Comparison of ENCODE assay signal across 8 cellular contexts in genomic region chr18:77071711-77072292, GRCh38.
DNase-seq lines count a peak whose midpoint lies in the region; ATAC-seq, FAIRE-seq and TF ChIP-seq lines count a peak whose summit lies in the region.

No MANE protein-coding gene starts in this region.

- H3K36me3 ChIP-seq in BJ (ENCODE audit: control insufficient read depth, insufficient read depth, low read length) (no peaks in the 10 kb centered on the region), Panc1 (ENCODE audit: control insufficient read depth, insufficient read depth, low read length) (no peaks in the 10 kb centered on the region), astrocyte (ENCODE audit: insufficient read depth, low read length) (no peaks in the 10 kb centered on the region), lung (ENCODE audit: control insufficient read depth in 2 of 2, insufficient read depth in 2 of 2, low read length in 2 of 2) (peaks cover 0 to 3% of the 10 kb centered on the region in 2 donors), uterus (no peaks in the 10 kb centered on the region)

- POLR2A ChIA-PET in BJ (lab: Charles Lee) (interaction anchor here (0.5 kb wide), 1 partner anchor 51 kb away, joined by 4 read pairs; no protein-coding TSS in a partner anchor), Panc1 (lab: Charles Lee) (no interaction called here)

- CTCF ChIA-PET in BJ (lab: Yijun Ruan, JAX), result interaction anchor here (1.1 to 6.7 kb wide), 3 partner anchors 30 to 140 kb away, joined by 3 to 21 read pairs (median 6); no protein-coding TSS in a partner anchor
- CTCF ChIA-PET in Panc1 (lab: Charles Lee), result no interaction called here

- H3K4me1 Mint-ChIP-seq in astrocyte (ENCODE audit: low read depth, unreplicated experiment), result peaks cover 44% of the 10 kb centered on the region

- in situ Hi-C loops in Panc1 (cut with HindIII; ENCODE audit: low pct_unique_long_range_greater_than_20kb, low sequenced_read_pairs), result no loop called here

- BruUV-seq in Panc1 (replicated peaks; lab: Mats Ljungman, UMichigan), result no TSS peak

- no peak overlapping the region for H2AFZ ChIP-seq in astrocyte (ENCODE audit: low read depth, low read length)

- H3K4me1 ChIP-seq in Panc1 (ENCODE audit: control insufficient read depth, insufficient read depth, low read length) (peaks cover 70% of the 10 kb centered on the region), astrocyte (ENCODE audit: insufficient read depth, low read length) (peaks cover 40% of the 10 kb centered on the region), lung (ENCODE audit: control insufficient read depth in 2 of 2, insufficient read depth in 2 of 2, low read length in 2 of 2) (peaks cover 12 to 26% of the 10 kb centered on the region in 2 donors), uterus (peaks cover 0 to 5% of the 10 kb centered on the region in 2 donors)

- H3K9me3 Mint-ChIP-seq in astrocyte (ENCODE audit: unreplicated experiment), result peaks cover 3% of the 10 kb centered on the region

- H3K27ac ChIP-seq in Panc1 (ENCODE audit: low read length) (peak overlapping the region; percentile 65), astrocyte (ENCODE audit: low read depth, low read length) (peak overlapping the region; percentile 91), lung (ENCODE audit: low read depth in 1 of 2, low read length in 1 of 2) (peak overlapping the region; percentile 3 to 75), uterus (peak overlapping the region; percentile 67 to 81)

- peaks cover 3% of the 10 kb centered on the region for H3K79me2 ChIP-seq in astrocyte (ENCODE audit: insufficient read depth, low read length)

- no peaks in the 10 kb centered on the region for H4K20me1 ChIP-seq in astrocyte (ENCODE audit: insufficient read depth, low read length)

- 30 to 61% methylated on average over 10 of the region's 10 CpGs for WGBS in lung, 2 donors

- FAIRE-seq in astrocyte (lab: Jason Lieb, UNC), result peak; percentile 52

- H3K9ac ChIP-seq in astrocyte (ENCODE audit: low read length), result peak overlapping the region; percentile 70

- peak; percentile 60 for DNase-seq in BJ (ENCODE audit: low read depth)
- peak; percentile 87 for DNase-seq in Panc1 (ENCODE audit: low read depth, low spot score)
- peak; percentile 96 for DNase-seq in astrocyte (ENCODE audit: low read depth)
- no peak for DNase-seq in lung (ENCODE audit: low spot score)
- peak in 1 of 2 donors; percentile 19 for DNase-seq in uterus
- no peak for DNase-seq in 8988T
- no peak for DNase-seq in NCI-H1417 (lab: John Stamatoyannopoulos, UW)

- H3K4me3 Mint-ChIP-seq in astrocyte (ENCODE audit: unreplicated experiment), result no peak overlapping the region

- H3K36me3 Mint-ChIP-seq in astrocyte (ENCODE audit: low read depth, unreplicated experiment), result no peaks in the 10 kb centered on the region

- ATAC-seq in Panc1 (peak; percentile 37), lung (ENCODE audit: insufficient read depth, low FRiP score) (peak; percentile 28), HG03460 (IDR thresholded peaks at IDR 0.05; ENCODE audit: unreplicated experiment) (no peak)

- H3K4me3 ChIP-seq in BJ (ENCODE audit: low read depth, low read length) (no peak overlapping the region), Panc1 (ENCODE audit: low read depth in 2 of 2, low read length in 2 of 2) (no peak overlapping the region), astrocyte (ENCODE audit: insufficient read depth, low read depth, low read length) (no peak overlapping the region), lung (no peak overlapping the region), uterus (no peak overlapping the region)

- intact Hi-C loops in Panc1 (cut with micrococcal nuclease; ENCODE audit: unreplicated experiment), result no loop called here
- intact Hi-C loops in uterus (cut with DNase I; ENCODE audit: low total_unique reads), result no loop called here

- no peaks in the 10 kb centered on the region for H3K27me3 ChIP-seq in BJ (ENCODE audit: control insufficient read depth, insufficient read depth, low read length)
- no peaks in the 10 kb centered on the region for H3K27me3 ChIP-seq in Panc1 (ENCODE audit: control insufficient read depth, insufficient read depth, low read length)
- H3K27me3 ChIP-seq in astrocyte (ENCODE audit: insufficient read depth, low read length), result no peaks in the 10 kb centered on the region
- H3K27me3 ChIP-seq in lung (ENCODE audit: control insufficient read depth, insufficient read depth), result no peaks in the 10 kb centered on the region
- H3K27me3 ChIP-seq in uterus, result no peaks in the 10 kb centered on the region

- peak overlapping the region; percentile 65 for H3K4me2 ChIP-seq in astrocyte (ENCODE audit: low read length)

- H3K9me3 ChIP-seq in Panc1 (ENCODE audit: control insufficient read depth, insufficient read depth, low read depth, low read length), result no peaks in the 10 kb centered on the region
- H3K9me3 ChIP-seq in astrocyte (ENCODE audit: insufficient read depth, low read depth, low read length), result no peaks in the 10 kb centered on the region
- no peaks in the 10 kb centered on the region for H3K9me3 ChIP-seq in lung (ENCODE audit: control insufficient read depth in 2 of 2, insufficient read depth in 1 of 2, low read length in 1 of 2)
- H3K9me3 ChIP-seq in uterus, result no peaks in the 10 kb centered on the region

- TF ChIP-seq CTCF in BJ (IDR thresholded peaks at IDR 0.05; ENCODE audit: insufficient read depth, low read depth, low read length), result no peak
- TF ChIP-seq CTCF in Panc1 (IDR thresholded peaks at IDR 0.05), result no peak
- no peak for TF ChIP-seq CTCF in astrocyte (IDR thresholded peaks at IDR 0.05; ENCODE audit: insufficient read depth, low read depth, low read length)
- TF ChIP-seq CTCF in lung (IDR thresholded peaks at IDR 0.05; ENCODE audit: control extremely low read depth, extremely low read depth), result no peak
- TF ChIP-seq CTCF in uterus (IDR thresholded peaks at IDR 0.05), result no peak

- H3K27me3 Mint-ChIP-seq in astrocyte (ENCODE audit: low read depth, unreplicated experiment), result no peaks in the 10 kb centered on the region

- no peak for TF ChIP-seq POLR2A in uterus (IDR thresholded peaks at IDR 0.05)

- peak overlapping the region; percentile 94 for H3K27ac Mint-ChIP-seq in astrocyte (ENCODE audit: unreplicated experiment)

Comparison
In these comparisons a context has a peak if more than half of its experiments do, and no peak if none do; other contexts are left out.
1. DNase-seq: peak in BJ (single experiment), Panc1 (single experiment) and astrocyte (single experiment); none in lung (single experiment), 8988T (single experiment) and NCI-H1417 (0 of 3).
2. H3K27ac ChIP-seq: peak in every context shown above with its lines; median percentile 91 in astrocyte; 74 in uterus; 65 in Panc1; 39 in lung.